In genomic region chr9:137665226-137665625, GRCh38 we compare ENCODE assay signal across 18 cellular contexts. TPM values are rescaled to one million over a fixed set of nuclear protein-coding genes. Genes with fewer than 3 reads are reported as not detected.
DNase-seq lines count a peak whose midpoint lies in the region; ATAC-seq, FAIRE-seq and TF ChIP-seq lines count a peak whose summit lies in the region.
"Had no signal": no experiment of that assay in that cellular context is flagged by ENCODE, and none has a peak within 500 bp of the region (broad histone marks: within the 10 kb centered on the region; RNA-seq: fewer than 3 reads in every experiment).

No MANE protein-coding gene starts in this region.

- peak overlapping the region; percentile 88 for H3K27ac ChIP-seq in HUES48 (ENCODE audit: low read depth, low read length)
- no peak overlapping the region for H3K27ac ChIP-seq in astrocyte (ENCODE audit: low read depth, low read length)
- H3K27ac ChIP-seq in layer of hippocampus (ENCODE audit: low read depth, low read length) = peak overlapping the region; percentile 72
- H3K27ac ChIP-seq in substantia nigra (ENCODE audit: low read depth, low read length, poor library complexity, severe bottlenecking) = peak overlapping the region; percentile 80
- H3K27ac ChIP-seq: brain microvascular endothelial cell had no signal

- peak overlapping the region; percentile 34 for H3K4me2 ChIP-seq in astrocyte (ENCODE audit: low read length)

- ATAC-seq in HG03342 (IDR thresholded peaks at IDR 0.05; ENCODE audit: unreplicated experiment) = no peak
- no peak for ATAC-seq in GM19455 (IDR thresholded peaks at IDR 0.05; ENCODE audit: unreplicated experiment)
- no peak for ATAC-seq in GM18868 (IDR thresholded peaks at IDR 0.05; ENCODE audit: unreplicated experiment)
- ATAC-seq: activated naive CD4-positive, alpha-beta T cell treated with anti-CD3 and anti-CD28 coated beads, Interleukin-2, amount 50 U/mL, for 72 hours; CD8-positive, alpha-beta T cell had no signal

- H3K9me3 Mint-ChIP-seq in astrocyte (ENCODE audit: unreplicated experiment) = peaks cover 2% of the 10 kb centered on the region
- H3K9me3 Mint-ChIP-seq: activated naive CD4-positive, alpha-beta T cell treated with anti-CD3 and anti-CD28 coated beads, Interleukin-2, amount 50 U/mL, for 72 hours; CD8-positive, alpha-beta T cell; immature natural killer cell had no signal

- no peaks in the 10 kb centered on the region for H3K27me3 Mint-ChIP-seq in astrocyte (ENCODE audit: low read depth, unreplicated experiment)

- TF ChIP-seq CTCF in astrocyte (IDR thresholded peaks at IDR 0.05; ENCODE audit: insufficient read depth, low read depth, low read length) = no peak

- peaks cover 16% of the 10 kb centered on the region for H3K4me1 Mint-ChIP-seq in astrocyte (ENCODE audit: low read depth, unreplicated experiment)

- no peaks in the 10 kb centered on the region for H3K27me3 ChIP-seq in HUES48 (ENCODE audit: control insufficient read depth, insufficient read depth, low read length)
- H3K27me3 ChIP-seq in astrocyte (ENCODE audit: insufficient read depth, low read length) = no peaks in the 10 kb centered on the region
- H3K27me3 ChIP-seq in layer of hippocampus (ENCODE audit: control insufficient read depth, insufficient read depth, low read length) = no peaks in the 10 kb centered on the region
- H3K27me3 ChIP-seq: brain microvascular endothelial cell, Peyer's patch had no signal

- peak overlapping the region; percentile 3 for H2AFZ ChIP-seq in astrocyte (ENCODE audit: low read depth, low read length)

- H3K9me3 ChIP-seq in HUES48 (ENCODE audit: control insufficient read depth, insufficient read depth, low read length) = no peaks in the 10 kb centered on the region
- no peaks in the 10 kb centered on the region for H3K9me3 ChIP-seq in astrocyte (ENCODE audit: insufficient read depth, low read depth, low read length)
- H3K9me3 ChIP-seq: Peyer's patch had no signal

- no peak overlapping the region for H3K4me3 ChIP-seq in HUES48 (ENCODE audit: low read depth, low read length)
- H3K4me3 ChIP-seq in astrocyte (ENCODE audit: insufficient read depth, low read depth, low read length) = no peak overlapping the region
- H3K4me3 ChIP-seq: lung, Peyer's patch had no signal

- H3K36me3 Mint-ChIP-seq in astrocyte (ENCODE audit: low read depth, unreplicated experiment) = peaks cover 11% of the 10 kb centered on the region

- H3K4me3 Mint-ChIP-seq in astrocyte (ENCODE audit: unreplicated experiment) = no peak overlapping the region
- H3K4me3 Mint-ChIP-seq: CD8-positive, alpha-beta T cell; immature natural killer cell had no signal

- peaks cover 83% of the 10 kb centered on the region for H4K20me1 ChIP-seq in astrocyte (ENCODE audit: insufficient read depth, low read length)

- H3K4me1 ChIP-seq in HUES48 (ENCODE audit: control insufficient read depth, insufficient read depth, low read length) (peaks cover 66% of the 10 kb centered on the region), astrocyte (ENCODE audit: insufficient read depth, low read length) (peaks cover 19% of the 10 kb centered on the region)

- no peak overlapping the region for H3K27ac Mint-ChIP-seq in astrocyte (ENCODE audit: unreplicated experiment)

- H3K79me2 ChIP-seq in astrocyte (ENCODE audit: insufficient read depth, low read length) = peaks cover 80% of the 10 kb centered on the region

- FAIRE-seq in astrocyte (lab: Jason Lieb, UNC) = no peak

- H3K9ac ChIP-seq in HUES48 (ENCODE audit: low read depth, low read length) (peak overlapping the region; percentile 20; the same call in 1 of the 2 replicates), astrocyte (ENCODE audit: low read length) (no peak overlapping the region)

- DNase-seq in astrocyte (ENCODE audit: low read depth) (no peak), substantia nigra (lab: John Stamatoyannopoulos, UW) (no peak), GM19238 (ENCODE audit: insufficient read length, low spot score) (no peak)
- DNase-seq: activated T-cell treated with anti-CD3 and anti-CD28 coated beads, Interleukin-2, amount 50 U/mL, for 48 hours; CD8-positive, alpha-beta T cell; GOT3; immature natural killer cell; NCI-H1417 treated with DMSO at 0.1 percent for 48 hours; stimulated activated CD8-positive, alpha-beta memory T cell treated with anti-CD3 and anti-CD28 coated beads, Interleukin-4, amount 100 ng/mL, for 48 hours had no signal

- H3K36me3 ChIP-seq in HUES48 (ENCODE audit: control insufficient read depth, insufficient read depth, low read length) (peaks cover 7% of the 10 kb centered on the region; the same call in 1 of the 2 replicates), astrocyte (ENCODE audit: insufficient read depth, low read length) (no peaks in the 10 kb centered on the region)
- H3K36me3 ChIP-seq: brain microvascular endothelial cell had no signal

RNA-seq across cellular contexts. Expression of gene EHMT1, which starts 46.4 kb away (rescaled TPM):
- total RNA-seq in astrocyte = 56.4 and 64.5 TPM in 2 replicates

RNA-seq across cellular contexts. Expression of gene ARRDC1, which starts 59.7 kb away (rescaled TPM):
- 13.9 and 14.2 TPM in 2 replicates for total RNA-seq in astrocyte
